In genomic region chr1:234722904-234723588, GRCh38 we compare ENCODE assay signal across 8 cellular contexts.
DNase-seq lines count a peak whose midpoint lies in the region; ATAC-seq and TF ChIP-seq lines count a peak whose summit lies in the region.

No MANE protein-coding gene starts in this region.

- intact Hi-C loops in Caco-2 (cut with micrococcal nuclease; ENCODE audit: unreplicated experiment) = loop anchor here (5.0 kb wide), 2 partner anchors 154 to 254 kb away; no protein-coding TSS in a partner anchor
- intact Hi-C loops in naive thymus-derived CD4-positive, alpha-beta T cell (cut with micrococcal nuclease) = loop anchor here (1.0 to 10.0 kb wide), 4 partner anchors 8 to 922 kb away; partner anchors contain the start of gene GNG4 (in 1 of the 2)

- peak; percentile 12 for ATAC-seq in naive thymus-derived CD4-positive, alpha-beta T cell
- ATAC-seq in stimulated activated memory B cell treated with anti-CD40 and anti-IgM and Interleukin-4, amounts not matched to agents 10 μg/mL and 1 μg/mL and 100 μg/mL, for 72 hours = no peak

- H3K36me3 Mint-ChIP-seq in Caco-2 (ENCODE audit: insufficient read depth, unreplicated experiment) (peaks cover 6% of the 10 kb centered on the region), endothelial cell (ENCODE audit: low read depth, unreplicated experiment) (no peaks in the 10 kb centered on the region)
- peaks cover 0 to 10% (median 0%) of the 10 kb centered on the region in 5 donors for H3K36me3 Mint-ChIP-seq in naive thymus-derived CD4-positive, alpha-beta T cell
- no peaks in the 10 kb centered on the region for H3K36me3 Mint-ChIP-seq in stimulated activated memory B cell treated with anti-CD40 and anti-IgM and Interleukin-4, amounts not matched to agents 10 μg/mL and 1 μg/mL and 100 μg/mL, for 72 hours

- H3K4me1 Mint-ChIP-seq in Caco-2 (ENCODE audit: low read depth, unreplicated experiment) = peaks cover 70% of the 10 kb centered on the region
- H3K4me1 Mint-ChIP-seq in endothelial cell (ENCODE audit: unreplicated experiment) = peaks cover 93% of the 10 kb centered on the region
- peaks cover 46 to 95% (median 84%) of the 10 kb centered on the region in 7 donors for H3K4me1 Mint-ChIP-seq in naive thymus-derived CD4-positive, alpha-beta T cell
- H3K4me1 Mint-ChIP-seq in stimulated activated memory B cell treated with anti-CD40 and anti-IgM and Interleukin-4, amounts not matched to agents 10 μg/mL and 1 μg/mL and 100 μg/mL, for 72 hours = peaks cover 56% of the 10 kb centered on the region

- no peaks in the 10 kb centered on the region for H3K9me3 ChIP-seq in Caco-2
- no peaks in the 10 kb centered on the region for H3K9me3 ChIP-seq in naive thymus-derived CD4-positive, alpha-beta T cell (ENCODE audit: control insufficient read depth in 2 of 3, low read length in 3 of 3)
- no peaks in the 10 kb centered on the region for H3K9me3 ChIP-seq in HAP-1

- H3K4me3 Mint-ChIP-seq in Caco-2 (ENCODE audit: unreplicated experiment) (peak overlapping the region; percentile 64), endothelial cell (ENCODE audit: unreplicated experiment) (no peak overlapping the region)
- peak overlapping the region; percentile 51 to 85 (median 82) for H3K4me3 Mint-ChIP-seq in naive thymus-derived CD4-positive, alpha-beta T cell
- no peak overlapping the region for H3K4me3 Mint-ChIP-seq in stimulated activated memory B cell treated with anti-CD40 and anti-IgM and Interleukin-4, amounts not matched to agents 10 μg/mL and 1 μg/mL and 100 μg/mL, for 72 hours

- DNase-seq in Caco-2 (no peak), NCI-H446 (lab: John Stamatoyannopoulos, UW) (peak; percentile 87 to 93), endothelial cell (ENCODE audit: low spot score) (no peak), NAMALWA (ENCODE audit: low spot score) (no peak), HAP-1 (ENCODE audit: low spot score in 2 of 2) (no peak)
- peak; percentile 43 for DNase-seq in activated CD8-positive, alpha-beta memory T cell treated with anti-CD3 and anti-CD28 coated beads, Interleukin-2, amount 50 U/mL, for 24 hours (ENCODE audit: extremely low read depth)
- DNase-seq in naive thymus-derived CD4-positive, alpha-beta T cell = peak in 2 of 9 donors; percentile 51 to 68

- BruUV-seq in Caco-2 (replicated peaks; lab: Mats Ljungman, UMichigan) = no TSS peak

- H3K36me3 ChIP-seq in Caco-2 (ENCODE audit: control insufficient read depth, insufficient read depth, low read length) (no peaks in the 10 kb centered on the region), HAP-1 (replicated peaks) (no peaks in the 10 kb centered on the region)
- H3K36me3 ChIP-seq in naive thymus-derived CD4-positive, alpha-beta T cell (ENCODE audit: control insufficient read depth in 2 of 3, insufficient read depth in 3 of 3, low read length in 3 of 3) = no peaks in the 10 kb centered on the region

- no peaks in the 10 kb centered on the region for H3K9me3 Mint-ChIP-seq in Caco-2 (ENCODE audit: unreplicated experiment)
- H3K9me3 Mint-ChIP-seq in endothelial cell (ENCODE audit: unreplicated experiment) = no peaks in the 10 kb centered on the region
- H3K9me3 Mint-ChIP-seq in naive thymus-derived CD4-positive, alpha-beta T cell = peaks cover 0 to 9% (median 0%) of the 10 kb centered on the region in 11 donors
- no peaks in the 10 kb centered on the region for H3K9me3 Mint-ChIP-seq in stimulated activated memory B cell treated with anti-CD40 and anti-IgM and Interleukin-4, amounts not matched to agents 10 μg/mL and 1 μg/mL and 100 μg/mL, for 72 hours

- H3K4me1 ChIP-seq in Caco-2 = peaks cover 93% of the 10 kb centered on the region
- peaks cover 39 to 46% of the 10 kb centered on the region in 2 donors for H3K4me1 ChIP-seq in naive thymus-derived CD4-positive, alpha-beta T cell (ENCODE audit: control insufficient read depth in 2 of 2, insufficient read depth in 2 of 2, low read length in 2 of 2)
- H3K4me1 ChIP-seq in HAP-1 = peaks cover 22% of the 10 kb centered on the region

- POLR2A ChIA-PET in Caco-2 (lab: Charles Lee) = interaction anchor here (3.4 to 4.0 kb wide), 2 partner anchors 111 kb away, joined by 25 to 63 read pairs; partner anchors contain the start of gene IRF2BP2
- POLR2A ChIA-PET in naive thymus-derived CD4-positive, alpha-beta T cell (lab: Charles Lee) = interaction anchor here (0.6 to 9.6 kb wide), 17 partner anchors 10 to 357 kb away, joined by 3 to 188 read pairs (median 4); partner anchors contain the start of gene IRF2BP2

- H3K27me3 ChIP-seq in Caco-2 (replicated peaks; ENCODE audit: control insufficient read depth, insufficient read depth, low read length) = no peaks in the 10 kb centered on the region
- H3K27me3 ChIP-seq in naive thymus-derived CD4-positive, alpha-beta T cell (ENCODE audit: control insufficient read depth in 2 of 2, insufficient read depth in 2 of 2, low read length in 2 of 2) = no peaks in the 10 kb centered on the region
- H3K27me3 ChIP-seq in HAP-1 (ENCODE audit: low read depth) = no peaks in the 10 kb centered on the region

- no peaks in the 10 kb centered on the region for H3K27me3 Mint-ChIP-seq in Caco-2 (ENCODE audit: insufficient read depth, unreplicated experiment)
- peaks cover 23% of the 10 kb centered on the region for H3K27me3 Mint-ChIP-seq in endothelial cell (ENCODE audit: unreplicated experiment)
- H3K27me3 Mint-ChIP-seq in naive thymus-derived CD4-positive, alpha-beta T cell = no peaks in the 10 kb centered on the region
- H3K27me3 Mint-ChIP-seq in stimulated activated memory B cell treated with anti-CD40 and anti-IgM and Interleukin-4, amounts not matched to agents 10 μg/mL and 1 μg/mL and 100 μg/mL, for 72 hours = no peaks in the 10 kb centered on the region

- CTCF ChIA-PET in Caco-2 (lab: Charles Lee) = no interaction called here
- CTCF ChIA-PET in naive thymus-derived CD4-positive, alpha-beta T cell (lab: Charles Lee) = interaction anchor here (1.0 to 1.6 kb wide), 3 partner anchors 10 to 111 kb away, joined by 3 to 9 read pairs (median 6); no protein-coding TSS in a partner anchor

- in situ Hi-C loops in HAP-1 (cut with MboI; ENCODE audit: low sequenced_read_pairs) = loop anchor here (10.0 kb wide), 1 partner anchor 118 kb away; no protein-coding TSS in a partner anchor

- TF ChIP-seq CTCF in Caco-2 (IDR thresholded peaks at IDR 0.05; ENCODE audit: insufficient read depth in 1 of 2, low read depth in 1 of 2, low read length in 1 of 2, severe bottlenecking in 1 of 2, unreplicated experiment in 1 of 2) (no peak), endothelial cell (IDR thresholded peaks at IDR 0.05; ENCODE audit: unreplicated experiment) (no peak)

- H3K27ac Mint-ChIP-seq in Caco-2 (ENCODE audit: unreplicated experiment) = peak overlapping the region; percentile 86
- H3K27ac Mint-ChIP-seq in endothelial cell (ENCODE audit: unreplicated experiment) = peak overlapping the region; percentile 100
- H3K27ac Mint-ChIP-seq in naive thymus-derived CD4-positive, alpha-beta T cell = peak overlapping the region; percentile 87 to 99 (median 98)
- peak overlapping the region; percentile 81 for H3K27ac Mint-ChIP-seq in stimulated activated memory B cell treated with anti-CD40 and anti-IgM and Interleukin-4, amounts not matched to agents 10 μg/mL and 1 μg/mL and 100 μg/mL, for 72 hours

- H3K4me3 ChIP-seq in Caco-2 (ENCODE audit: low read depth, low read length) (no peak overlapping the region), HAP-1 (no peak overlapping the region)
- H3K4me3 ChIP-seq in naive thymus-derived CD4-positive, alpha-beta T cell (ENCODE audit: low read length) = peak overlapping the region; percentile 52

- H3K27ac ChIP-seq in naive thymus-derived CD4-positive, alpha-beta T cell (ENCODE audit: low read depth, low read length) = peak overlapping the region; percentile 95

Comparison
In these comparisons a context has a peak if more than half of its experiments do, and no peak if none do; other contexts are left out.
1. DNase-seq: peak in NCI-H446 (2 of 2) and activated CD8-positive, alpha-beta memory T cell treated with anti-CD3 and anti-CD28 coated beads, Interleukin-2, amount 50 U/mL, for 24 hours (single experiment); none in Caco-2 (0 of 2), endothelial cell (single experiment), NAMALWA (single experiment) and HAP-1 (0 of 2).
2. H3K4me3 Mint-ChIP-seq: peak in Caco-2 (single experiment) and naive thymus-derived CD4-positive, alpha-beta T cell (10 of 10); none in endothelial cell (single experiment) and stimulated activated memory B cell treated with anti-CD40 and anti-IgM and Interleukin-4, amounts not matched to agents 10 μg/mL and 1 μg/mL and 100 μg/mL, for 72 hours (single experiment).
3. Peak in every context shown above with its lines, with median percentiles within 50 percentile points of each other: H3K27ac Mint-ChIP-seq.